Comparison of ENCODE assay signal across 24 cellular contexts in the genomic region with DNA sequence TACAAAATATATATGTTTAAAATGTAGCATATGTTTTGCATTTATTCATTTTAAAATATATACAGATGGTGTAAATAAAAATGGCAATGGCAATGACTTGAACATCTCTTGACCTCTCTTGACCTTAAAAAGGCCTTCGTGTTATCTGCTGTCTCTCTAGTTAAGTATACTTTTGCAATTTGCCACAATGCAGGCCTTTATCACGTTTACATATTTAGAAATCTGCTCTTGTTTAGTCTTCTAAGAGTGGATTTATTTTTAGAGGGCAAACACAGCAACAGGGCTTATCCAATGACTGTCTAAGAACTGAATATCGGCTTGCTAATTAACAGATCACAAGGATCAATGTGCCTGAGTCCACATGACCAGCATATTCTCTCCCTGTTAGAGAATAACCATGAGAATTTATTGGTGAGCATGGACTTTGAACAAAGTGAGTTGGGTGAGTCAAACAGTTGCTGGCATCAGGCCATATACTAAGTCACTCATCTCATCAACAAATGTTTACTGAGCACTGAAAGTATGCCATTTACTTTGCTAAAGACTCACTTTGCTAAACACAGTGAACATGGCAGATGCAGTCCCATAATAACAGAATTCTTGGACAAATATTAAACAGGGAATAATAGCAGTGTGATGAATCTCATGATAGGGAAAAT. TPM values are rescaled to one million over a fixed set of nuclear protein-coding genes. Genes with fewer than 3 reads are reported as not detected.
DNase-seq lines count a peak whose midpoint lies in the region; ATAC-seq, FAIRE-seq and TF ChIP-seq lines count a peak whose summit lies in the region.
"Had no signal": no experiment of that assay in that cellular context is flagged by ENCODE, and none has a peak within 500 bp of the region (broad histone marks: within the 10 kb centered on the region; RNA-seq: fewer than 3 reads in every experiment).

No MANE protein-coding gene starts in this region.

- H2BK20ac ChIP-seq in IMR-90 (ENCODE audit: low read depth, low read length) = no peak overlapping the region

- dilution Hi-C loops in IMR-90 (cut with HindIII; ENCODE audit: low sequenced_read_pairs, unreplicated experiment) = no loop called here

- no peaks in the 10 kb centered on the region for H3K4me1 Mint-ChIP-seq in CD4-positive, alpha-beta T cell (ENCODE audit: low read depth)
- H3K4me1 Mint-ChIP-seq: activated CD4-positive, alpha-beta T cell treated with anti-CD3 and anti-CD28 coated beads, Interleukin-2, amount 10 ng/mL, durations not matched to agents 7 days and 5 days; activated naive CD8-positive, alpha-beta T cell treated with anti-CD3 and anti-CD28 coated beads for 36 hours; naive thymus-derived CD8-positive, alpha-beta T cell had no signal

- no peak overlapping the region for H2BK120ac ChIP-seq in IMR-90 (ENCODE audit: low read depth, low read length)

- CTCF ChIA-PET in IMR-90 (lab: Yijun Ruan, JAX) = no interaction called here
- CTCF ChIA-PET in CD4-positive, alpha-beta T cell (lab: Charles Lee) = no interaction called here

- no TSS peak for BruUV-seq in IMR-90 (replicated peaks; lab: Mats Ljungman, UMichigan)

- no peak overlapping the region for H3K4ac ChIP-seq in IMR-90 (ENCODE audit: low read depth, low read length)

- H3K9me3 ChIP-seq in IMR-90 (ENCODE audit: control insufficient read depth, insufficient read depth, low read length) = no peaks in the 10 kb centered on the region
- H3K9me3 ChIP-seq in uterus = no peaks in the 10 kb centered on the region
- no peaks in the 10 kb centered on the region for H3K9me3 ChIP-seq in CD4-positive, alpha-beta T cell (ENCODE audit: control insufficient read depth, low read length)
- H3K9me3 ChIP-seq: psoas muscle, suprapubic skin had no signal

- no peaks in the 10 kb centered on the region for H3K9me1 ChIP-seq in IMR-90 (ENCODE audit: insufficient read depth, low read length)

- H3K4me1 ChIP-seq in IMR-90 (ENCODE audit: control insufficient read depth, insufficient read depth, low read length) = no peaks in the 10 kb centered on the region
- H3K4me1 ChIP-seq in uterus = no peaks in the 10 kb centered on the region
- H3K4me1 ChIP-seq: psoas muscle, suprapubic skin had no signal

- no peak overlapping the region for H3K4me2 ChIP-seq in IMR-90 (ENCODE audit: low read depth, low read length)

- no peak overlapping the region for H2AFZ ChIP-seq in IMR-90 (replicated peaks; ENCODE audit: low read length, poor library complexity)

- no peak overlapping the region for H3K27ac Mint-ChIP-seq in CD4-positive, alpha-beta T cell
- H3K27ac Mint-ChIP-seq: activated CD4-positive, alpha-beta T cell treated with anti-CD3 and anti-CD28 coated beads, Interleukin-2, amount 10 ng/mL, durations not matched to agents 7 days and 5 days; activated naive CD8-positive, alpha-beta T cell treated with anti-CD3 and anti-CD28 coated beads for 36 hours; naive thymus-derived CD8-positive, alpha-beta T cell had no signal

- H3K23ac ChIP-seq in IMR-90 (ENCODE audit: low read depth, low read length) = no peak overlapping the region

- H3K36me3 ChIP-seq in IMR-90 (ENCODE audit: control insufficient read depth, insufficient read depth, low read length) (no peaks in the 10 kb centered on the region), bronchial epithelial cell (ENCODE audit: control insufficient read depth, insufficient read depth, low read length) (no peaks in the 10 kb centered on the region), uterus (no peaks in the 10 kb centered on the region)
- H3K36me3 ChIP-seq: suprapubic skin had no signal

- TF ChIP-seq CTCF in IMR-90 (conservative IDR thresholded peaks at IDR 0.05; ENCODE audit: low read depth, low read length) = no peak
- TF ChIP-seq CTCF in bronchial epithelial cell (IDR thresholded peaks at IDR 0.05; ENCODE audit: insufficient read depth, low read length, severe bottlenecking) = no peak
- TF ChIP-seq CTCF in uterus (IDR thresholded peaks at IDR 0.05) = no peak
- TF ChIP-seq CTCF in CD4-positive, alpha-beta T cell (IDR thresholded peaks at IDR 0.05) = no peak

- H2AK5ac ChIP-seq in IMR-90 (ENCODE audit: low read depth, low read length) = no peak overlapping the region

- H2BK15ac ChIP-seq in IMR-90 (ENCODE audit: low read depth, low read length) = no peak overlapping the region

- H3K18ac ChIP-seq in IMR-90 (ENCODE audit: low read depth, low read length) = no peak overlapping the region

- no peaks in the 10 kb centered on the region for H3K36me3 Mint-ChIP-seq in CD4-positive, alpha-beta T cell (ENCODE audit: low read depth)
- H3K36me3 Mint-ChIP-seq: activated naive CD8-positive, alpha-beta T cell treated with anti-CD3 and anti-CD28 coated beads for 36 hours; naive thymus-derived CD8-positive, alpha-beta T cell had no signal

- DNase-seq in A172 (ENCODE audit: low spot score) = peak; percentile 51
- DNase-seq in IMR-90 = peak; percentile 1
- peak; percentile 79 for DNase-seq in bronchial epithelial cell (ENCODE audit: low read depth)
- peak; percentile 76 for DNase-seq in kidney glomerular epithelial cell (lab: John Stamatoyannopoulos, UW)
- DNase-seq in uterus = no peak
- DNase-seq in CD4-positive, alpha-beta T cell = no peak
- no peak for DNase-seq in SW 1271 (lab: John Stamatoyannopoulos, UW)
- DNase-seq in NOMO-1 (lab: John Stamatoyannopoulos, UW; ENCODE audit: unreplicated experiment in 2 of 2) = no peak
- DNase-seq: activated CD4-positive, alpha-beta T cell treated with anti-CD3 and anti-CD28 coated beads, Interleukin-2, amount 10 ng/mL, durations not matched to agents 7 days and 5 days; activated naive CD8-positive, alpha-beta T cell treated with anti-CD3 and anti-CD28 coated beads for 36 hours; activated T-cell treated with anti-CD3 and anti-CD28 coated beads, Interleukin-2, amount 50 U/mL, for 1 hour; hippocampal formation; naive thymus-derived CD8-positive, alpha-beta T cell; NCI-H2171; NK-92 treated with Interleukin-12 subunit alpha and Interleukin-12 subunit beta, amount 100 ng/mL, for 24 hours; psoas muscle had no signal

- no peak for ATAC-seq in IMR-90 (ENCODE audit: low read depth)
- ATAC-seq in CD4-positive, alpha-beta T cell (ENCODE audit: poor library complexity) = no peak
- ATAC-seq: naive thymus-derived CD8-positive, alpha-beta T cell; psoas muscle had no signal

- no peak overlapping the region for H3K14ac ChIP-seq in IMR-90 (replicated peaks; ENCODE audit: low read depth, low read length)

- H3K27ac ChIP-seq in IMR-90 (ENCODE audit: insufficient read depth, low read length) (no peak overlapping the region), uterus (no peak overlapping the region)
- no peak overlapping the region for H3K27ac ChIP-seq in CD4-positive, alpha-beta T cell (ENCODE audit: low read depth, low read length)
- H3K27ac ChIP-seq: psoas muscle, suprapubic skin had no signal

- in situ Hi-C loops in IMR-90 (cut with MboI; ENCODE audit: low sequenced_read_pairs) = no loop called here

- no peak for TF ChIP-seq RAD21 in IMR-90 (IDR thresholded peaks at IDR 0.05; ENCODE audit: low read length)

- H3K9me3 Mint-ChIP-seq in CD4-positive, alpha-beta T cell = peaks cover 3% of the 10 kb centered on the region
- H3K9me3 Mint-ChIP-seq: activated CD4-positive, alpha-beta T cell treated with anti-CD3 and anti-CD28 coated beads, Interleukin-2, amount 10 ng/mL, durations not matched to agents 7 days and 5 days; activated naive CD8-positive, alpha-beta T cell treated with anti-CD3 and anti-CD28 coated beads for 36 hours had no signal

- no peak overlapping the region for H2BK5ac ChIP-seq in IMR-90 (ENCODE audit: low read depth, low read length, poor library complexity, severe bottlenecking)

- H3K79me1 ChIP-seq in IMR-90 (ENCODE audit: low read depth in 1 of 2, low read length in 2 of 2) = no peaks in the 10 kb centered on the region

- no peak for TF ChIP-seq POLR2A in IMR-90 (IDR thresholded peaks at IDR 0.05; ENCODE audit: low read depth, low read length)
- no peak for TF ChIP-seq POLR2A in uterus (IDR thresholded peaks at IDR 0.05)

- no peak overlapping the region for H3K9ac ChIP-seq in IMR-90 (ENCODE audit: low read depth, low read length)

- no peak overlapping the region for H2AK9ac ChIP-seq in IMR-90 (replicated peaks; ENCODE audit: low read depth, low read length, poor library complexity)

- H3K4me3 Mint-ChIP-seq in CD4-positive, alpha-beta T cell = no peak overlapping the region
- H3K4me3 Mint-ChIP-seq: activated CD4-positive, alpha-beta T cell treated with anti-CD3 and anti-CD28 coated beads, Interleukin-2, amount 10 ng/mL, durations not matched to agents 7 days and 5 days; activated naive CD8-positive, alpha-beta T cell treated with anti-CD3 and anti-CD28 coated beads for 36 hours; naive thymus-derived CD8-positive, alpha-beta T cell had no signal

- peaks cover 6% of the 10 kb centered on the region for H3K27me3 Mint-ChIP-seq in CD4-positive, alpha-beta T cell
- H3K27me3 Mint-ChIP-seq: activated CD4-positive, alpha-beta T cell treated with anti-CD3 and anti-CD28 coated beads, Interleukin-2, amount 10 ng/mL, durations not matched to agents 7 days and 5 days; naive thymus-derived CD8-positive, alpha-beta T cell had no signal

- no peaks in the 10 kb centered on the region for H4K20me1 ChIP-seq in IMR-90 (ENCODE audit: insufficient read depth, low read length)

- no peak overlapping the region for H4K91ac ChIP-seq in IMR-90 (ENCODE audit: insufficient read depth, low read depth, low read length)

- WGBS in IMR-90 (ENCODE audit: extremely low coverage in 2 of 2, insufficient read length in 1 of 2), 2 experiments = no CpG with 5 or more reads among the region's 3 CpGs

- intact Hi-C loops in IMR-90 (cut with micrococcal nuclease) = no loop called here
- intact Hi-C loops in uterus (cut with DNase I; ENCODE audit: low total_unique reads) = no loop called here
- intact Hi-C loops in CD4-positive, alpha-beta T cell (cut with DNase I, micrococcal nuclease) = no loop called here

- H3K4me3 ChIP-seq in IMR-90 (ENCODE audit: insufficient read depth, low read depth, low read length) (no peak overlapping the region), bronchial epithelial cell (ENCODE audit: low read depth, low read length) (no peak overlapping the region), uterus (no peak overlapping the region)
- H3K4me3 ChIP-seq: psoas muscle, suprapubic skin had no signal

- FAIRE-seq in bronchial epithelial cell (lab: Jason Lieb, UNC) = no peak
- FAIRE-seq: D721Med, GM18507, GM19239 had no signal

- H3K27me3 ChIP-seq in IMR-90 (ENCODE audit: control insufficient read depth, insufficient read depth, low read length) = no peaks in the 10 kb centered on the region
- no peaks in the 10 kb centered on the region for H3K27me3 ChIP-seq in bronchial epithelial cell (ENCODE audit: control insufficient read depth, insufficient read depth, low read length)
- no peaks in the 10 kb centered on the region for H3K27me3 ChIP-seq in uterus
- H3K27me3 ChIP-seq in CD4-positive, alpha-beta T cell (ENCODE audit: control insufficient read depth, insufficient read depth, low read length) = no peaks in the 10 kb centered on the region
- H3K27me3 ChIP-seq: suprapubic skin had no signal

- POLR2A ChIA-PET in IMR-90 (lab: Charles Lee; ENCODE audit: unreplicated experiment) = no interaction called here
- POLR2A ChIA-PET in CD4-positive, alpha-beta T cell (lab: Charles Lee) = no interaction called here

- H3K56ac ChIP-seq in IMR-90 (ENCODE audit: extremely low read depth, insufficient read depth, low read length) = no peak overlapping the region

- H4K8ac ChIP-seq in IMR-90 (ENCODE audit: low read depth in 2 of 2, low read length in 2 of 2) = no peak overlapping the region

- H4K5ac ChIP-seq in IMR-90 (ENCODE audit: low read depth, low read length) = no peak overlapping the region

RNA-seq across cellular contexts. Expression of gene MDFIC2, which starts 48.2 kb away (rescaled TPM):
- not detected in 2 replicates for total RNA-seq in A172 (2014; rRNA removed; shearing (Covaris generic))
- total RNA-seq in IMR-90 (2012; rRNA removed) = not detected in 2 replicates
- not detected in 2 replicates for polyA plus RNA-seq in IMR-90 (2012; rRNA removed)
- not detected in 2 replicates for polyA plus RNA-seq in IMR-90 (2012; cell fraction: cytosol; rRNA removed)
- polyA plus RNA-seq in IMR-90 (2012; cell fraction: nucleus; rRNA removed; ENCODE audit: low replicate concordance) = not detected in 2 replicates
- total RNA-seq in bronchial epithelial cell = not detected in 2 replicates
- not detected for total RNA-seq in uterus
- not detected for total RNA-seq in CD4-positive, alpha-beta T cell
- total RNA-seq: activated CD4-positive, alpha-beta T cell treated with anti-CD3 and anti-CD28 coated beads, Interleukin-2, amount 10 ng/mL, durations not matched to agents 7 days and 5 days; activated naive CD8-positive, alpha-beta T cell treated with anti-CD3 and anti-CD28 coated beads for 36 hours; cerebellum; lower leg skin; naive thymus-derived CD8-positive, alpha-beta T cell; psoas muscle; SK-MEL-5; suprapubic skin had no signal
- polyA plus RNA-seq: esophagus; naive thymus-derived CD8-positive, alpha-beta T cell; psoas muscle had no signal

Comparison
In these comparisons a context has a peak if more than half of its experiments do, and no peak if none do; other contexts are left out.
1. DNase-seq: peak in A172 (single experiment), IMR-90 (single experiment), bronchial epithelial cell (single experiment) and kidney glomerular epithelial cell (single experiment); none in uterus (0 of 2), CD4-positive, alpha-beta T cell (0 of 10), SW 1271 (0 of 2) and NOMO-1 (0 of 2).